14 cellular contexts compared by ENCODE assay signal in the genomic region with DNA sequence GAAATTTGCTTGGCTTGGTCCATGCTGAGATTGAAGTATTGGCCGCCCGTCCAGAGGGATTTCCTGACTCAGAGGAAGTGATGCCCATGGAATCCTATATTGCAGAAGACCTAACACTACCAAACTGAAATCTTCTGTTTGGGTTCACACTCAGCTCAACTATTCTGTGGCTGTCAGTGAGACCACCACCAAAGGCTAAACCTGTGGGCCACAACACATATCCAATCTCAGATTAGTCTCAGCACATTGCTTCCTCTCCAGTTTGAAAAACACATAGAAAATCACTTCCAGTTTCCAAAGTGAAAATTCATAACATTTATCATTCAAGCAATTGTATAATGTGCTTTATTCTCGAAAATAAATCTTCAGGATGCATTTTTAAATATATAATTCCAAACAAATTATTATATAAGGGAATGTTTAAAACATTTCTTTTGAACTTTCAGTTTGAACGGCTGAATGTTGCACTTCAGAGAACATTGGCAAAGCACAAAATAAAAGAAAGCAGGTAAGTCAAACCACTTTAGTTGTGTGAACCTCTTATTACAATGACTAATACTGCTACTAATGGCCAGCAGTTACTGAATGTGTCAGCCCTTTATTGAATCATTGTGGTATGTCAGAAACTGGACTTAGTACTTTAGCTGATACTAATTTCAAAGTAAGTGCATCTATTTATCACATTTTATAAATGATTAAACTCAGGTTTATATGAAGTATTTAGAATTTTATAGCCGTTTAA. TPM values are rescaled to one million over a fixed set of nuclear protein-coding genes. Genes with fewer than 3 reads are reported as not detected.
DNase-seq lines count a peak whose midpoint lies in the region; ATAC-seq and TF ChIP-seq lines count a peak whose summit lies in the region.
"Had no signal": no experiment of that assay in that cellular context is flagged by ENCODE, and none has a peak within 500 bp of the region (broad histone marks: within the 10 kb centered on the region; RNA-seq: fewer than 3 reads in every experiment).

No MANE protein-coding gene starts in this region.

- H3K27ac ChIP-seq in foreskin keratinocyte, result no peak overlapping the region
- H3K27ac ChIP-seq: SJSA1 had no signal

- H3K4me1 Mint-ChIP-seq in Caco-2 (ENCODE audit: low read depth, unreplicated experiment), result peaks cover 22% of the 10 kb centered on the region
- H3K4me1 Mint-ChIP-seq in CD14-positive monocyte, result no peaks in the 10 kb centered on the region
- H3K4me1 Mint-ChIP-seq: CD4-positive, alpha-beta memory T cell had no signal

- POLR2A ChIA-PET in Caco-2 (lab: Charles Lee), result no interaction called here

- no peak overlapping the region for H3K4me3 ChIP-seq in Caco-2 (ENCODE audit: low read depth, low read length)
- H3K4me3 ChIP-seq: K562, SJSA1 had no signal

- no peaks in the 10 kb centered on the region for H3K4me1 ChIP-seq in foreskin keratinocyte
- H3K4me1 ChIP-seq in Caco-2, result peaks cover 38% of the 10 kb centered on the region
- H3K4me1 ChIP-seq: SJSA1 had no signal

- H3K4me3 Mint-ChIP-seq in Caco-2 (ENCODE audit: unreplicated experiment) (no peak overlapping the region), CD14-positive monocyte (no peak overlapping the region)
- H3K4me3 Mint-ChIP-seq: activated CD8-positive, alpha-beta T cell treated with anti-CD3 and anti-CD28 coated beads for 36 hours; brain; CD4-positive, alpha-beta memory T cell had no signal

- DNase-seq in foreskin keratinocyte, result peak in 1 of 2 donors; percentile 39
- no peak for DNase-seq in Caco-2
- no peak for DNase-seq in NCI-H82 (lab: John Stamatoyannopoulos, UW)
- no peak for DNase-seq in DMS 273 (lab: John Stamatoyannopoulos, UW; ENCODE audit: unreplicated experiment)
- DNase-seq in CD14-positive monocyte (ENCODE audit: low spot score), result no peak
- DNase-seq: activated CD8-positive, alpha-beta T cell treated with anti-CD3 and anti-CD28 coated beads for 36 hours; CD4-positive, alpha-beta memory T cell had no signal

- peaks cover 4% of the 10 kb centered on the region; the same call in 1 of the 2 replicates for H3K9me3 ChIP-seq in Caco-2
- H3K9me3 ChIP-seq: SJSA1 had no signal

- no peaks in the 10 kb centered on the region for H3K36me3 Mint-ChIP-seq in Caco-2 (ENCODE audit: insufficient read depth, unreplicated experiment)
- no peaks in the 10 kb centered on the region for H3K36me3 Mint-ChIP-seq in CD14-positive monocyte
- H3K36me3 Mint-ChIP-seq: CD4-positive, alpha-beta memory T cell had no signal

- H3K9me3 Mint-ChIP-seq in Caco-2 (ENCODE audit: unreplicated experiment), result no peaks in the 10 kb centered on the region
- peaks cover 0 to 2% (median 0%) of the 10 kb centered on the region in 7 donors for H3K9me3 Mint-ChIP-seq in CD14-positive monocyte
- H3K9me3 Mint-ChIP-seq: activated CD8-positive, alpha-beta T cell treated with anti-CD3 and anti-CD28 coated beads for 36 hours had no signal

- ATAC-seq in GM18508 (IDR thresholded peaks at IDR 0.05; ENCODE audit: insufficient read depth, unreplicated experiment) (peak; percentile 90), GM21619 (IDR thresholded peaks at IDR 0.05; ENCODE audit: unreplicated experiment) (peak; percentile 92), HG03520 (IDR thresholded peaks at IDR 0.05; ENCODE audit: unreplicated experiment) (peak; percentile 83), foreskin keratinocyte (peak; percentile 75)
- ATAC-seq: activated CD8-positive, alpha-beta T cell treated with anti-CD3 and anti-CD28 coated beads for 36 hours; K562; sciatic nerve had no signal

- intact Hi-C loops in Caco-2 (cut with micrococcal nuclease; ENCODE audit: unreplicated experiment) (no loop called here), CD14-positive monocyte (cut with micrococcal nuclease) (no loop called here)

- no peaks in the 10 kb centered on the region for H3K36me3 ChIP-seq in Caco-2 (ENCODE audit: control insufficient read depth, insufficient read depth, low read length)
- H3K36me3 ChIP-seq: SJSA1 had no signal

- CTCF ChIA-PET in Caco-2 (lab: Charles Lee), result no interaction called here

- H3K27me3 ChIP-seq in foreskin keratinocyte (no peaks in the 10 kb centered on the region), Caco-2 (replicated peaks; ENCODE audit: control insufficient read depth, insufficient read depth, low read length) (no peaks in the 10 kb centered on the region)
- H3K27me3 ChIP-seq: SJSA1 had no signal

- no peak for TF ChIP-seq CTCF in foreskin keratinocyte (conservative IDR thresholded peaks at IDR 0.05)
- no peak for TF ChIP-seq CTCF in Caco-2 (IDR thresholded peaks at IDR 0.05; ENCODE audit: insufficient read depth in 1 of 2, low read depth in 1 of 2, low read length in 1 of 2, severe bottlenecking in 1 of 2, unreplicated experiment in 1 of 2)
- TF ChIP-seq CTCF in CD14-positive monocyte (IDR thresholded peaks at IDR 0.05), result no peak

- H3K27ac Mint-ChIP-seq in Caco-2 (ENCODE audit: unreplicated experiment) (no peak overlapping the region), CD14-positive monocyte (peak overlapping the region in 1 of 7 donors; percentile 20)
- H3K27ac Mint-ChIP-seq: activated CD8-positive, alpha-beta T cell treated with anti-CD3 and anti-CD28 coated beads for 36 hours; brain had no signal

- H3K27me3 Mint-ChIP-seq in Caco-2 (ENCODE audit: insufficient read depth, unreplicated experiment), result no peaks in the 10 kb centered on the region
- no peaks in the 10 kb centered on the region for H3K27me3 Mint-ChIP-seq in CD14-positive monocyte (ENCODE audit: low read depth in 3 of 3)
- H3K27me3 Mint-ChIP-seq: brain had no signal

- BruUV-seq in Caco-2 (replicated peaks; lab: Mats Ljungman, UMichigan), result no TSS peak

RNA-seq across cellular contexts. Expression of a gene that starts 37.0 kb away (rescaled TPM):
- 0.11 TPM in 1 of 2 replicates, not detected in the other for total RNA-seq in foreskin keratinocyte
- 0.08 TPM in 1 of 2 replicates, not detected in the other for polyA plus RNA-seq in foreskin keratinocyte
- total RNA-seq in Caco-2 (2022), result not detected in 2 replicates
- polyA plus RNA-seq in CD14-positive monocyte, result 1 to 10 TPM in 1 of 2 donors, under 1 TPM in 1; 0.88 to 1.2 TPM
- total RNA-seq: CD4-positive, alpha-beta memory T cell; K562; SJSA1 had no signal
- polyA plus RNA-seq: CD4-positive, alpha-beta memory T cell; K562 had no signal

RNA-seq across cellular contexts. Expression of a gene that starts 55.2 kb away (rescaled TPM):
- 0.17 and 0.32 TPM in 2 replicates for total RNA-seq in foreskin keratinocyte
- 0.06 and 0.18 TPM in 2 replicates for polyA plus RNA-seq in foreskin keratinocyte
- not detected in 2 replicates for total RNA-seq in Caco-2 (2022)
- polyA plus RNA-seq in CD14-positive monocyte, result under 1 TPM; 0.72 to 0.89 TPM
- total RNA-seq: CD4-positive, alpha-beta memory T cell; K562 had no signal
- polyA plus RNA-seq: CD4-positive, alpha-beta memory T cell; K562 had no signal
